ENCODE assay signal across 8 cellular contexts in genomic region chr5:81971086-81971693, GRCh38. TPM values are rescaled to one million over a fixed set of nuclear protein-coding genes. Genes with fewer than 3 reads are reported as not detected.
DNase-seq lines count a peak whose midpoint lies in the region; ATAC-seq and TF ChIP-seq lines count a peak whose summit lies in the region.

No MANE protein-coding gene starts in this region.

- H3K9ac ChIP-seq in HUES6 (ENCODE audit: low read length), result peak overlapping the region; percentile 78

- no peaks in the 10 kb centered on the region for H3K9me3 Mint-ChIP-seq in activated CD4-positive, alpha-beta T cell treated with anti-CD3 and anti-CD28 coated beads, Interleukin-2, amount 10 ng/mL, durations not matched to agents 7 days and 5 days
- no peaks in the 10 kb centered on the region for H3K9me3 Mint-ChIP-seq in T-helper 2 cell treated with Interferon-gamma antibody and Interleukin-4, amounts not matched to agents 5 μg/mL and 100 μg/mL, for 36 hours
- no peaks in the 10 kb centered on the region for H3K9me3 Mint-ChIP-seq in natural killer cell treated with Interleukin-12 subunit alpha and Interleukin-12 subunit beta and Interleukin-15 and Interleukin-18, amount 100 ng/mL, for 72 hours

- no peaks in the 10 kb centered on the region for H3K9me3 ChIP-seq in HUES6 (ENCODE audit: control insufficient read depth, insufficient read depth, low read depth, low read length)

- CTCF ChIA-PET in activated CD4-positive, alpha-beta T cell treated with anti-CD3 and anti-CD28 coated beads, Interleukin-2, amount 10 ng/mL, durations not matched to agents 7 days and 5 days (lab: Charles Lee), result interaction anchor here (0.7 kb wide), 1 partner anchor 62 kb away, joined by 3 read pairs; no protein-coding TSS in a partner anchor

- peaks cover 28% of the 10 kb centered on the region for H3K4me1 ChIP-seq in HUES6 (ENCODE audit: control insufficient read depth, insufficient read depth, low read length)

- no peaks in the 10 kb centered on the region for H3K36me3 Mint-ChIP-seq in activated CD4-positive, alpha-beta T cell treated with anti-CD3 and anti-CD28 coated beads, Interleukin-2, amount 10 ng/mL, durations not matched to agents 7 days and 5 days (ENCODE audit: low read depth)
- H3K36me3 Mint-ChIP-seq in T-helper 2 cell treated with Interferon-gamma antibody and Interleukin-4, amounts not matched to agents 5 μg/mL and 100 μg/mL, for 36 hours (ENCODE audit: low read depth), result peaks cover 1% of the 10 kb centered on the region
- no peaks in the 10 kb centered on the region for H3K36me3 Mint-ChIP-seq in natural killer cell treated with Interleukin-12 subunit alpha and Interleukin-12 subunit beta and Interleukin-15 and Interleukin-18, amount 100 ng/mL, for 72 hours

- H3K4me1 Mint-ChIP-seq in activated CD4-positive, alpha-beta T cell treated with anti-CD3 and anti-CD28 coated beads, Interleukin-2, amount 10 ng/mL, durations not matched to agents 7 days and 5 days, result peaks cover 35% of the 10 kb centered on the region
- peaks cover 29% of the 10 kb centered on the region for H3K4me1 Mint-ChIP-seq in T-helper 2 cell treated with Interferon-gamma antibody and Interleukin-4, amounts not matched to agents 5 μg/mL and 100 μg/mL, for 36 hours (ENCODE audit: low read depth)
- peaks cover 9 to 12% of the 10 kb centered on the region in 2 donors for H3K4me1 Mint-ChIP-seq in natural killer cell treated with Interleukin-12 subunit alpha and Interleukin-12 subunit beta and Interleukin-15 and Interleukin-18, amount 100 ng/mL, for 72 hours (ENCODE audit: low read depth in 2 of 2)

- TF ChIP-seq CTCF in epithelial cell of esophagus (IDR thresholded peaks at IDR 0.05; ENCODE audit: insufficient read depth, low read depth, low read length, missing control alignments), result no peak

- H3K27me3 Mint-ChIP-seq in activated CD4-positive, alpha-beta T cell treated with anti-CD3 and anti-CD28 coated beads, Interleukin-2, amount 10 ng/mL, durations not matched to agents 7 days and 5 days, result no peaks in the 10 kb centered on the region
- H3K27me3 Mint-ChIP-seq in T-helper 2 cell treated with Interferon-gamma antibody and Interleukin-4, amounts not matched to agents 5 μg/mL and 100 μg/mL, for 36 hours (ENCODE audit: low read depth), result no peaks in the 10 kb centered on the region
- no peaks in the 10 kb centered on the region for H3K27me3 Mint-ChIP-seq in natural killer cell treated with Interleukin-12 subunit alpha and Interleukin-12 subunit beta and Interleukin-15 and Interleukin-18, amount 100 ng/mL, for 72 hours

- H3K36me3 ChIP-seq in HUES6 (ENCODE audit: control insufficient read depth, insufficient read depth, low read length), result peaks cover 1% of the 10 kb centered on the region; the same call in 1 of the 2 replicates

- peak overlapping the region; percentile 70 for H3K27ac ChIP-seq in HUES6 (ENCODE audit: low read depth, low read length)

- peak; percentile 22 for DNase-seq in activated CD4-positive, alpha-beta T cell treated with anti-CD3 and anti-CD28 coated beads, Interleukin-2, amount 10 ng/mL, durations not matched to agents 7 days and 5 days
- no peak for DNase-seq in activated CD4-positive, alpha-beta T cell treated with anti-CD3 and anti-CD28 coated beads for 1 hour
- DNase-seq in T-helper 2 cell treated with Interferon-gamma antibody and Interleukin-4, amounts not matched to agents 5 μg/mL and 100 μg/mL, for 36 hours (ENCODE audit: low spot score), result peak; percentile 5
- DNase-seq in epithelial cell of esophagus (ENCODE audit: low read depth) (peak; percentile 14), activated gamma-delta T cell (lab: John Stamatoyannopoulos, UW) (no peak)
- no peak for DNase-seq in natural killer cell treated with Interleukin-12 subunit alpha and Interleukin-12 subunit beta and Interleukin-15 and Interleukin-18, amount 100 ng/mL, for 72 hours (ENCODE audit: low spot score)
- DNase-seq in stimulated activated naive CD4-positive, alpha-beta T cell treated with Interleukin-2 at 50 U/mL for 16 hours (lab: John Stamatoyannopoulos, UW), result no peak

- no peaks in the 10 kb centered on the region for H3K27me3 ChIP-seq in HUES6 (ENCODE audit: control insufficient read depth, insufficient read depth, low read length)

- no peak for ATAC-seq in natural killer cell treated with Interleukin-12 subunit alpha and Interleukin-12 subunit beta and Interleukin-15 and Interleukin-18, amount 100 ng/mL, for 72 hours

- H3K4me3 Mint-ChIP-seq in activated CD4-positive, alpha-beta T cell treated with anti-CD3 and anti-CD28 coated beads, Interleukin-2, amount 10 ng/mL, durations not matched to agents 7 days and 5 days, result peak overlapping the region; percentile 88
- peak overlapping the region; percentile 95 for H3K4me3 Mint-ChIP-seq in T-helper 2 cell treated with Interferon-gamma antibody and Interleukin-4, amounts not matched to agents 5 μg/mL and 100 μg/mL, for 36 hours
- peak overlapping the region; percentile 99 for H3K4me3 Mint-ChIP-seq in natural killer cell treated with Interleukin-12 subunit alpha and Interleukin-12 subunit beta and Interleukin-15 and Interleukin-18, amount 100 ng/mL, for 72 hours

- H3K4me3 ChIP-seq in HUES6 (ENCODE audit: low read depth, low read length) (peak overlapping the region; percentile 79), epithelial cell of esophagus (ENCODE audit: low read length) (peak overlapping the region; percentile 71)

- POLR2A ChIA-PET in activated CD4-positive, alpha-beta T cell treated with anti-CD3 and anti-CD28 coated beads, Interleukin-2, amount 10 ng/mL, durations not matched to agents 7 days and 5 days (lab: Charles Lee), result interaction anchor here (0.5 to 1.5 kb wide), 3 partner anchors 119 to 617 kb away, joined by 3 to 9 read pairs (median 3); no protein-coding TSS in a partner anchor

- H3K27ac Mint-ChIP-seq in activated CD4-positive, alpha-beta T cell treated with anti-CD3 and anti-CD28 coated beads, Interleukin-2, amount 10 ng/mL, durations not matched to agents 7 days and 5 days, result peak overlapping the region; percentile 99
- peak overlapping the region; percentile 97 for H3K27ac Mint-ChIP-seq in T-helper 2 cell treated with Interferon-gamma antibody and Interleukin-4, amounts not matched to agents 5 μg/mL and 100 μg/mL, for 36 hours
- peak overlapping the region; percentile 97 to 98 for H3K27ac Mint-ChIP-seq in natural killer cell treated with Interleukin-12 subunit alpha and Interleukin-12 subunit beta and Interleukin-15 and Interleukin-18, amount 100 ng/mL, for 72 hours

RNA-seq across cellular contexts. Expression of gene ATG10, which starts 0.6 kb away (rescaled TPM):
- 1 to 10 TPM; 6.6 to 9.4 TPM for total RNA-seq in activated CD4-positive, alpha-beta T cell treated with anti-CD3 and anti-CD28 coated beads, Interleukin-2, amount 10 ng/mL, durations not matched to agents 7 days and 5 days
- total RNA-seq in natural killer cell treated with Interleukin-12 subunit alpha and Interleukin-12 subunit beta and Interleukin-15 and Interleukin-18, amount 100 ng/mL, for 72 hours, result 10 to 100 TPM in 1 of 2 donors, 1 to 10 TPM in 1; 9.6 to 11.1 TPM

Comparison
In these comparisons a context has a peak if more than half of its experiments do, and no peak if none do; other contexts are left out.
1. DNase-seq: peak in activated CD4-positive, alpha-beta T cell treated with anti-CD3 and anti-CD28 coated beads, Interleukin-2, amount 10 ng/mL, durations not matched to agents 7 days and 5 days (single experiment), T-helper 2 cell treated with Interferon-gamma antibody and Interleukin-4, amounts not matched to agents 5 μg/mL and 100 μg/mL, for 36 hours (single experiment) and epithelial cell of esophagus (single experiment); none in activated CD4-positive, alpha-beta T cell treated with anti-CD3 and anti-CD28 coated beads for 1 hour (single experiment), natural killer cell treated with Interleukin-12 subunit alpha and Interleukin-12 subunit beta and Interleukin-15 and Interleukin-18, amount 100 ng/mL, for 72 hours (single experiment), stimulated activated naive CD4-positive, alpha-beta T cell treated with Interleukin-2 at 50 U/mL for 16 hours (single experiment) and activated gamma-delta T cell (single experiment).
2. Peak in every context shown above with its lines, with median percentiles within 50 percentile points of each other: H3K27ac Mint-ChIP-seq and H3K4me3 Mint-ChIP-seq.